ENCODE assay signal across 15 cellular contexts in the genomic region with DNA sequence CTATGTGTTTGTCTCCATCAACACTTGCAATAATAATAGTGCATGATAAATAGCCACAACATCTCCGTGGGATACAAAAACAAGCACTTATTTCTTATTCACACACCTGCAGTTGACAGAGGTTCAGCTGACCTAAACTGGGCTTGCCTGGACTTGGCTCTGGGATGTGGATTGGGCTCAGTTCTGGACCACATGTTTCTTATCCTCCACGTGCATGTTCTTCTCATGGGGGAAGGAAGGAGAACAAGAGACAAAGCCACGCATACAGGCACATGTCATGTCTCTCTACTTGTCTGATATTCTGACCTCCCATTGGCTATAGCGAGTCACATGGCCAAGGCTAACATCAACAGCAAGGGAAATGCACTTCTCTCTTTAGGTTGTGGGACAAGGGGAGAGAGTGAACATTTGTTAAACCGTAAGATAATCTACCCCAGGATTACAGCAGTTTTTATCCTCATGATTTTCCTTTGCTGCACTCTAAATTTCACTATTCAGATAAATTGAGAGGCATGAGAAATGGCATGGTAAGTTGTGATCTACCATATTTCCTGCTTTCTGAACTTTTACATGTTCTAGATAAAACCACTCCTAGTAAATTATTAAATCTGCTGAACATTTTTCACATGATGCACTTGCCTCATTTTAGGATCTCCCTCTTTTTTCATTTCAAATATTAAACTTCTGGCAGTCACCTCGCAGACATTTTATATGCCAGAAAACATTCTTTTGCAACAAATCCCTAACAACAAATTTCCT. TPM values are rescaled to one million over a fixed set of nuclear protein-coding genes. Genes with fewer than 3 reads are reported as not detected.
DNase-seq lines count a peak whose midpoint lies in the region; ATAC-seq, FAIRE-seq and TF ChIP-seq lines count a peak whose summit lies in the region.
"Had no signal": no experiment of that assay in that cellular context is flagged by ENCODE, and none has a peak within 500 bp of the region (broad histone marks: within the 10 kb centered on the region; RNA-seq: fewer than 3 reads in every experiment).

No MANE protein-coding gene starts in this region.

- peak overlapping the region in 1 of 2 donors; percentile 17 for H3K27ac Mint-ChIP-seq in natural killer cell treated with Interleukin-12 subunit alpha and Interleukin-12 subunit beta and Interleukin-15 and Interleukin-18, amount 100 ng/mL, for 72 hours
- H3K27ac Mint-ChIP-seq: stimulated activated naive CD8-positive, alpha-beta T cell treated with anti-CD3 and anti-CD28 coated beads, Interleukin-15, amount 100 ng/mL, for 72 hours had no signal

- H3K4me1 Mint-ChIP-seq in natural killer cell treated with Interleukin-12 subunit alpha and Interleukin-12 subunit beta and Interleukin-15 and Interleukin-18, amount 100 ng/mL, for 72 hours (ENCODE audit: low read depth in 2 of 2) = peaks cover 23 to 33% of the 10 kb centered on the region in 2 donors

- H3K27me3 Mint-ChIP-seq in natural killer cell treated with Interleukin-12 subunit alpha and Interleukin-12 subunit beta and Interleukin-15 and Interleukin-18, amount 100 ng/mL, for 72 hours = peaks cover 7 to 28% of the 10 kb centered on the region in 2 donors

- no peak for TF ChIP-seq POLR2A in H54 (IDR thresholded peaks at IDR 0.05; ENCODE audit: low read depth, low read length)

- H3K36me3 Mint-ChIP-seq in natural killer cell treated with Interleukin-12 subunit alpha and Interleukin-12 subunit beta and Interleukin-15 and Interleukin-18, amount 100 ng/mL, for 72 hours = no peaks in the 10 kb centered on the region

- ATAC-seq in HG02938 (IDR thresholded peaks at IDR 0.05; ENCODE audit: unreplicated experiment) = peak; percentile 79
- peak in 1 of 2 donors; percentile 52 for ATAC-seq in natural killer cell treated with Interleukin-12 subunit alpha and Interleukin-12 subunit beta and Interleukin-15 and Interleukin-18, amount 100 ng/mL, for 72 hours
- ATAC-seq: psoas muscle; stimulated activated naive CD8-positive, alpha-beta T cell treated with anti-CD3 and anti-CD28 coated beads, Interleukin-15, amount 100 ng/mL, for 72 hours had no signal

- FAIRE-seq in GM19239 (lab: Jason Lieb, UNC) (peak; percentile 89), H54 (lab: Jason Lieb, UNC) (no peak)
- FAIRE-seq: endometrium had no signal

- no peaks in the 10 kb centered on the region for H3K9me3 Mint-ChIP-seq in natural killer cell treated with Interleukin-12 subunit alpha and Interleukin-12 subunit beta and Interleukin-15 and Interleukin-18, amount 100 ng/mL, for 72 hours
- H3K9me3 Mint-ChIP-seq: stimulated activated naive CD8-positive, alpha-beta T cell treated with anti-CD3 and anti-CD28 coated beads, Interleukin-15, amount 100 ng/mL, for 72 hours had no signal

- H3K4me3 Mint-ChIP-seq in natural killer cell treated with Interleukin-12 subunit alpha and Interleukin-12 subunit beta and Interleukin-15 and Interleukin-18, amount 100 ng/mL, for 72 hours = peak overlapping the region; percentile 44
- H3K4me3 Mint-ChIP-seq: stimulated activated naive CD8-positive, alpha-beta T cell treated with anti-CD3 and anti-CD28 coated beads, Interleukin-15, amount 100 ng/mL, for 72 hours had no signal

- DNase-seq in GM19239 (ENCODE audit: insufficient read length, low spot score) (peak; percentile 10), OCI-M1 (lab: John Stamatoyannopoulos, UW) (peak; percentile 42), T1000 (lab: John Stamatoyannopoulos, UW) (no peak), cerebellar nuclear complex (lab: John Stamatoyannopoulos, UW) (no peak), H54 (ENCODE audit: insufficient read length, low spot score) (no peak)
- DNase-seq in natural killer cell treated with Interleukin-12 subunit alpha and Interleukin-12 subunit beta and Interleukin-15 and Interleukin-18, amount 100 ng/mL, for 72 hours (ENCODE audit: low spot score) = no peak
- DNase-seq: brain microvascular endothelial cell; COR-L47; NCI-H510A; psoas muscle; Right ventricle myocardium superior; stimulated activated CD4-positive, alpha-beta T cell treated with anti-CD3 and anti-CD28 coated beads, Interleukin-4, amount 100 ng/mL, for 24 hours; stimulated activated naive CD8-positive, alpha-beta T cell treated with anti-CD3 and anti-CD28 coated beads, Interleukin-15, amount 100 ng/mL, for 72 hours had no signal

RNA-seq across cellular contexts. Expression of a gene that starts 33.7 kb away (rescaled TPM):
- total RNA-seq in natural killer cell treated with Interleukin-12 subunit alpha and Interleukin-12 subunit beta and Interleukin-15 and Interleukin-18, amount 100 ng/mL, for 72 hours = under 1 TPM; 0.38 to 0.67 TPM

RNA-seq across cellular contexts. Expression of a gene that starts 49.0 kb away (rescaled TPM):
- total RNA-seq in natural killer cell treated with Interleukin-12 subunit alpha and Interleukin-12 subunit beta and Interleukin-15 and Interleukin-18, amount 100 ng/mL, for 72 hours = 10 to 100 TPM; 42.1 to 63.0 TPM

Comparison
In these comparisons a context has a peak if more than half of its experiments do, and no peak if none do; other contexts are left out.
1. DNase-seq: peak in GM19239 (single experiment) and OCI-M1 (single experiment); none in natural killer cell treated with Interleukin-12 subunit alpha and Interleukin-12 subunit beta and Interleukin-15 and Interleukin-18, amount 100 ng/mL, for 72 hours (single experiment), T1000 (single experiment), cerebellar nuclear complex (0 of 2) and H54 (single experiment).